ENCODE assay signal across 21 cellular contexts in genomic region chr6:31892821-31893220, GRCh38. TPM values are rescaled to one million over a fixed set of nuclear protein-coding genes. Genes with fewer than 3 reads are reported as not detected.
DNase-seq lines count a peak whose midpoint lies in the region; ATAC-seq and TF ChIP-seq lines count a peak whose summit lies in the region.
"Had no signal": no experiment of that assay in that cellular context is flagged by ENCODE, and none has a peak within 500 bp of the region (broad histone marks: within the 10 kb centered on the region; RNA-seq: fewer than 3 reads in every experiment).

No MANE protein-coding gene starts in this region.

- H3K4me2 ChIP-seq in osteoblast (ENCODE audit: insufficient read depth, low read length) = no peak overlapping the region
- H3K4me2 ChIP-seq: A549 had no signal

- H3K36me3 ChIP-seq in HUES6 (ENCODE audit: control insufficient read depth, insufficient read depth, low read length) (peaks cover 73% of the 10 kb centered on the region), osteoblast (ENCODE audit: insufficient read depth, low read length) (peaks cover 56% of the 10 kb centered on the region)

- ATAC-seq in activated T-helper 17 cell treated with anti-CD3 and anti-CD28 coated beads, Interleukin-2, amount 50 U/mL, for 72 hours (replicated peaks) = no peak
- ATAC-seq in HG03439 (IDR thresholded peaks at IDR 0.05; ENCODE audit: unreplicated experiment) = no peak
- ATAC-seq: A549 had no signal

- H3K4me3 Mint-ChIP-seq in activated T-helper 17 cell treated with anti-CD3 and anti-CD28 coated beads, Interleukin-2, amount 50 U/mL, for 72 hours = no peak overlapping the region

- no peaks in the 10 kb centered on the region for H3K27me3 ChIP-seq in HUES6 (ENCODE audit: control insufficient read depth, insufficient read depth, low read length)
- no peaks in the 10 kb centered on the region for H3K27me3 ChIP-seq in osteoblast (ENCODE audit: insufficient read depth, low read length)

- peaks cover 4% of the 10 kb centered on the region for H3K79me2 ChIP-seq in osteoblast (ENCODE audit: insufficient read depth, low read length)

- peaks cover 12% of the 10 kb centered on the region for H3K4me1 Mint-ChIP-seq in activated T-helper 17 cell treated with anti-CD3 and anti-CD28 coated beads, Interleukin-2, amount 50 U/mL, for 72 hours

- DNase-seq in AML-193 (lab: John Stamatoyannopoulos, UW) = peak; percentile 27 to 57
- DNase-seq in osteoblast (ENCODE audit: insufficient read length, low spot score, missing footprints) = peak; percentile 61
- DNase-seq in NCI-H2196 treated with DMSO at 0.1 percent for 48 hours (lab: John Stamatoyannopoulos, UW; ENCODE audit: unreplicated experiment) = no peak
- DNase-seq in NCI-H510A treated with DMSO at 0.1 percent for 48 hours (lab: John Stamatoyannopoulos, UW) = no peak
- DNase-seq: DMS79, Kasumi-1, NCI-H1105 treated with DMSO at 0.1 percent for 48 hours, NCI-H1694, NCI-H2081 treated with DMSO at 0.1 percent for 48 hours, NCI-H510A, NCI-H774, SHP77 had no signal

- peak overlapping the region; percentile 36 for H3K27ac Mint-ChIP-seq in activated T-helper 17 cell treated with anti-CD3 and anti-CD28 coated beads, Interleukin-2, amount 50 U/mL, for 72 hours
- H3K27ac Mint-ChIP-seq: IgD-negative memory B cell had no signal

- H3K9me3 Mint-ChIP-seq in activated T-helper 17 cell treated with anti-CD3 and anti-CD28 coated beads, Interleukin-2, amount 50 U/mL, for 72 hours = no peaks in the 10 kb centered on the region
- H3K9me3 Mint-ChIP-seq: IgD-negative memory B cell had no signal

- no peak for TF ChIP-seq CTCF in osteoblast (IDR thresholded peaks at IDR 0.05; ENCODE audit: extremely low read depth, low read depth, low read length)

- H3K27ac ChIP-seq in HUES6 (ENCODE audit: low read depth, low read length) (peak overlapping the region; percentile 14; the same call in 1 of the 2 replicates), osteoblast (ENCODE audit: low read depth, low read length) (no peak overlapping the region)
- H3K27ac ChIP-seq: A549, C4-2B, SK-N-MC had no signal

- H3K4me1 ChIP-seq in HUES6 (ENCODE audit: control insufficient read depth, insufficient read depth, low read length) (no peaks in the 10 kb centered on the region), osteoblast (ENCODE audit: insufficient read depth, low read length) (no peaks in the 10 kb centered on the region)

- no peak overlapping the region for H3K9ac ChIP-seq in HUES6 (ENCODE audit: low read length)

- H3K4me3 ChIP-seq in HUES6 (ENCODE audit: low read depth, low read length) (no peak overlapping the region), osteoblast (ENCODE audit: insufficient read depth, low read length) (no peak overlapping the region)
- H3K4me3 ChIP-seq: A549, SK-N-MC had no signal

- no peaks in the 10 kb centered on the region for H4K20me1 ChIP-seq in osteoblast (ENCODE audit: insufficient read depth, low read length)

- no peak overlapping the region for H2AFZ ChIP-seq in osteoblast (ENCODE audit: low read length)

- no peaks in the 10 kb centered on the region for H3K9me3 ChIP-seq in HUES6 (ENCODE audit: control insufficient read depth, insufficient read depth, low read depth, low read length)
- H3K9me3 ChIP-seq in osteoblast (ENCODE audit: low read depth, low read length) = no peaks in the 10 kb centered on the region
- H3K9me3 ChIP-seq: A549 had no signal

- peaks cover 72% of the 10 kb centered on the region for H3K36me3 Mint-ChIP-seq in activated T-helper 17 cell treated with anti-CD3 and anti-CD28 coated beads, Interleukin-2, amount 50 U/mL, for 72 hours (ENCODE audit: low read depth)

- H3K27me3 Mint-ChIP-seq in activated T-helper 17 cell treated with anti-CD3 and anti-CD28 coated beads, Interleukin-2, amount 50 U/mL, for 72 hours = no peaks in the 10 kb centered on the region
- H3K27me3 Mint-ChIP-seq: IgD-negative memory B cell had no signal

RNA-seq across cellular contexts. Expression of gene EHMT2, which starts 4.7 kb away (rescaled TPM):
- 10 to 100 TPM; 41.2 to 55.3 TPM for total RNA-seq in activated T-helper 17 cell treated with anti-CD3 and anti-CD28 coated beads, Interleukin-2, amount 50 U/mL, for 72 hours
- 40.1 and 40.9 TPM in 2 replicates for total RNA-seq in osteoblast

RNA-seq across cellular contexts. Expression of gene ZBTB12, which starts 9.1 kb away (rescaled TPM):
- total RNA-seq in activated T-helper 17 cell treated with anti-CD3 and anti-CD28 coated beads, Interleukin-2, amount 50 U/mL, for 72 hours = 1 to 10 TPM; 1.6 to 3.0 TPM
- 2.1 and 3.6 TPM in 2 replicates for total RNA-seq in osteoblast

RNA-seq across cellular contexts. Expression of gene SLC44A4, which starts 14.0 kb away (rescaled TPM):
- total RNA-seq in activated T-helper 17 cell treated with anti-CD3 and anti-CD28 coated beads, Interleukin-2, amount 50 U/mL, for 72 hours = under 1 TPM in 1 of 2 donors, not detected in 1; 0.39 TPM
- not detected in 2 replicates for total RNA-seq in osteoblast
- total RNA-seq: H4, OCI-LY7 had no signal

RNA-seq across cellular contexts. Expression of gene NEU1, which starts 30.2 kb away (rescaled TPM):
- 10 to 100 TPM; 19.3 to 22.3 TPM for total RNA-seq in activated T-helper 17 cell treated with anti-CD3 and anti-CD28 coated beads, Interleukin-2, amount 50 U/mL, for 72 hours
- total RNA-seq in osteoblast = 114 and 117 TPM in 2 replicates

RNA-seq across cellular contexts. Expression of gene C2, which starts 34.7 kb away (rescaled TPM):
- total RNA-seq in activated T-helper 17 cell treated with anti-CD3 and anti-CD28 coated beads, Interleukin-2, amount 50 U/mL, for 72 hours = 1 to 10 TPM in 1 of 2 donors, under 1 TPM in 1; 0.58 to 4.7 TPM
- 12.7 and 18.0 TPM in 2 replicates for total RNA-seq in osteoblast

Comparison
In these comparisons a context has a peak if more than half of its experiments do, and no peak if none do; other contexts are left out.
1. DNase-seq: peak in AML-193 (2 of 2) and osteoblast (single experiment); none in NCI-H2196 treated with DMSO at 0.1 percent for 48 hours (single experiment) and NCI-H510A treated with DMSO at 0.1 percent for 48 hours (single experiment).